ENCODE assay signal across 25 cellular contexts in genomic region chr9:125803526-125803925, GRCh38.
A peak's percentile ranks its signal among the peaks of the same experiment; 100 is the strongest.
DNase-seq lines count a peak whose midpoint lies in the region; FAIRE-seq and TF ChIP-seq lines count a peak whose summit lies in the region.
"Had no signal": no experiment of that assay in that cellular context is flagged by ENCODE, and none has a peak within 500 bp of the region (broad histone marks: within the 10 kb centered on the region; RNA-seq: fewer than 3 reads in every experiment).

No MANE protein-coding gene starts in this region.

- POLR2A ChIA-PET in HEK293 (lab: Yijun Ruan, JAX), result no interaction called here

- FAIRE-seq in H54 (lab: Jason Lieb, UNC) (peak; percentile 60), islet of Langerhans (lab: Jason Lieb, UNC) (peak; percentile 73)
- FAIRE-seq: A204.1, GM12878, GM19239 had no signal

- DNase-seq in H54 (ENCODE audit: insufficient read length, low spot score), result no peak
- DNase-seq in NCI-H2196 (lab: John Stamatoyannopoulos, UW; ENCODE audit: unreplicated experiment), result no peak
- no peak for DNase-seq in SIG-M5 (lab: John Stamatoyannopoulos, UW)
- no peak for DNase-seq in NCI-H226
- DNase-seq: 8988T; ACHN; BE2C; C1 segment of cervical spinal cord; CD4-positive, alpha-beta memory T cell; CD4-positive, CD25-positive, alpha-beta regulatory T cell; CD8-positive, alpha-beta memory T cell; COR-L47; DMS 273 treated with DMSO at 0.1 percent for 48 hours; DMS153; DMS53; DMS79; DND-41; EL; GDM1 had no signal

- TF ChIP-seq POLR2A in H54 (IDR thresholded peaks at IDR 0.05; ENCODE audit: low read depth, low read length), result no peak

- no peak overlapping the region for H3K4me3 ChIP-seq in HEK293 (ENCODE audit: low read depth, low read length)
- H3K4me3 ChIP-seq: BLaER1, GM12878 had no signal

- H3K36me3 ChIP-seq in HEK293 (ENCODE audit: control insufficient read depth in 2 of 2, insufficient read depth in 1 of 2, low read length in 2 of 2), result no peaks in the 10 kb centered on the region; a peak in 1 of 3 replicates
- H3K36me3 ChIP-seq: BE2C had no signal

- no peak for TF ChIP-seq CTCF in HEK293 (tag by site-specific recombination; IDR thresholded peaks at IDR 0.05)

- H3K27ac ChIP-seq in HEK293 (ENCODE audit: extremely low read depth, low read depth, low read length), result no peak overlapping the region
- H3K27ac ChIP-seq: BLaER1 had no signal

- H3K4me1 ChIP-seq in HEK293 (ENCODE audit: control insufficient read depth, insufficient read depth, low read length), result no peaks in the 10 kb centered on the region
- H3K4me1 ChIP-seq: BE2C, BLaER1 had no signal

- no peaks in the 10 kb centered on the region for H3K9me3 ChIP-seq in HEK293 (ENCODE audit: control insufficient read depth, insufficient read depth, low read depth, low read length)
- H3K9me3 ChIP-seq: BE2C, BLaER1 had no signal

- CTCF ChIA-PET in HEK293 (lab: Yijun Ruan, JAX), result no interaction called here

TF ChIP-seq in HEK293, 187 proteins besides CTCF, POLR2A, EP300 and RAD21 (continues in another document):
- TF ChIP-seq ZNF423 (tag by site-specific recombination; IDR thresholded peaks at IDR 0.05) (no peak), KLF9 (tag by site-specific recombination; IDR thresholded peaks at IDR 0.05; ENCODE audit: low read depth) (no peak), PRDM6 (tag by site-specific recombination; IDR thresholded peaks at IDR 0.05) (0 out of 2 replicates have a peak, but pooled peaks have one; percentile 17), ATF2 (tag by site-specific recombination; IDR thresholded peaks at IDR 0.05; ENCODE audit: low read depth) (0 out of 2 replicates have a peak, but pooled peaks have one; percentile 32), ZNF311 (tag by site-specific recombination; IDR thresholded peaks at IDR 0.05; ENCODE audit: borderline replicate concordance) (no peak), REST (tag by site-specific recombination; IDR thresholded peaks at IDR 0.05) (no peak), KLF8 (tag by site-specific recombination; IDR thresholded peaks at IDR 0.05) (no peak), PRDM4 (tag by site-specific recombination; IDR thresholded peaks at IDR 0.05) (no peak), HIC1 (tag by site-specific recombination; IDR thresholded peaks at IDR 0.05) (no peak), ZBTB49 (tag by site-specific recombination; IDR thresholded peaks at IDR 0.05; ENCODE audit: low read depth) (no peak), ZNF629 (tag by site-specific recombination; IDR thresholded peaks at IDR 0.05) (peak; percentile 65), ZFHX2 (tag by site-specific recombination; conservative IDR thresholded peaks at IDR 0.05) (no peak), ZNF426 (tag by site-specific recombination; IDR thresholded peaks at IDR 0.05) (no peak), ZBTB1 (tag by site-specific recombination; IDR thresholded peaks at IDR 0.05) (no peak)
